8 cellular contexts compared by ENCODE assay signal in the genomic region with DNA sequence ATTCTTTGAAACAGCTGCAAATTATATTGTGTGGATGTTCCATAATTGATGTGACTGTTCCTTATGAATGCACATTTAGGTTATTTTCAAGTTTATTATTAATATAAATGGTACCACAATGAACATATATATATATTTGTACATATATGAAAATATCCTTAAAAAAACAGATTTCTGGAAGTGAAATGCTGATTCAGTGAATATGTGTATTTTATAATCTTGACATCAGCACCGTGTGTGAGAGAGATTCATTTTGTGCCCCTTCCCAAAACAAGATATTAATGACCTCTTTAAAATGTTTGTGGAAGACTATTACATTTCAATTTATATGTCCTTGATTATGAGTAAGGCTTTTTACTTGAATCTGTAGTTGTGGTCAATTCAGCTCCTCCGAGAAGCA.
"Had no signal": no experiment of that assay in that cellular context is flagged by ENCODE, and none has a peak within 500 bp of the region (broad histone marks: within the 10 kb centered on the region; RNA-seq: fewer than 3 reads in every experiment).

No MANE protein-coding gene starts in this region.

- H3K4me3 ChIP-seq: GM12878 had no signal

- DNase-seq: GDM1, GF-D8 had no signal

- FAIRE-seq: G401.6, GM12878, GM12891, GM12892, GM18507, GM19239 had no signal

- ATAC-seq: GM12878 had no signal
